In the genomic region with DNA sequence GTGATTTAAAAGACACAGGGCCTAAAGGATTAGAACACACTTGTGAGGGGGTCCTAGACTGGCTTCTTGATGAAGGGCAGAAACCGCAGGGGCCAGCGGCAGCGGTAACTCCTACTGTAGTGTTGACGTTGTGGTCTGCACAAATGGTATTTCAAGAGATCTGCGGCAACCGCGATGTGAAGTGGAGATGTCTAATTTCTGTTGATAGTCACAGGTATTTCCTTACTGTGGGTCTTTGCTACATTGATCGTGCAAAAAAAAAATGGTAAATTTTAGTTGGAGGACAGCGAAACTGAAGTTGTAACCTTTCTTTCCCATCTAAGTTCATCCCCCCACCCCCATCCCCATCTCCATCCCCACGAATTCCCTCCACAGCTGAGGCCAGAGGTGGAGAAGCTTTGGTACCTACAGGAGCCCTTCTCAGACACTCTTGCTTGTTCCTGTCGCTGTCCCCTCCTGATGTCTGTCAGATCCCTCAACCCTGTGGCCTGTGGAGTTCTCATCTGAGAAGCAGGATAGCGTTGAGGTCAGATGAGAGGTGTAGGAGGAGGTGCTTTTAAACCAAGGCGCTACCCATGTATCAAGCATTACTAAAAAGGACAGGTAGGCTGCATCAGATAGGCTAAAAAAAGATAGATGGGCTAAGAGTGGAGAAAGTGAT, we compare ENCODE assay signal across 8 cellular contexts. TPM values are rescaled to one million over a fixed set of nuclear protein-coding genes. Genes with fewer than 3 reads are reported as not detected.
DNase-seq lines count a peak whose midpoint lies in the region; ATAC-seq and TF ChIP-seq lines count a peak whose summit lies in the region.

No MANE protein-coding gene starts in this region.

- peak overlapping the region; percentile 95 for H3K4me3 Mint-ChIP-seq in activated T-cell treated with anti-CD3 and anti-CD28 coated beads, Interleukin-2, amount 50 U/mL, for 4 hours

- no peaks in the 10 kb centered on the region for H3K27me3 ChIP-seq in H7 (ENCODE audit: control insufficient read depth, insufficient read depth, low read length)
- H3K27me3 ChIP-seq in neuron (ENCODE audit: insufficient read depth, low read length), result no peaks in the 10 kb centered on the region

- peaks cover 2% of the 10 kb centered on the region for H3K36me3 Mint-ChIP-seq in activated T-cell treated with anti-CD3 and anti-CD28 coated beads, Interleukin-2, amount 50 U/mL, for 4 hours (ENCODE audit: insufficient read depth)

- no peaks in the 10 kb centered on the region for H3K27me3 Mint-ChIP-seq in activated T-cell treated with anti-CD3 and anti-CD28 coated beads, Interleukin-2, amount 50 U/mL, for 4 hours (ENCODE audit: low read depth)

- H3K4me3 ChIP-seq in H7 (ENCODE audit: insufficient read depth, low read depth, low read length) (peak overlapping the region; percentile 63), fibroblast of villous mesenchyme (ENCODE audit: low read depth, low read length) (peak overlapping the region; percentile 87), neuron (ENCODE audit: low read length) (peak overlapping the region; percentile 65)

- peak overlapping the region; percentile 87 for H2AFZ ChIP-seq in neuron (ENCODE audit: low read depth, low read length)

- peak; percentile 28 to 35 for ATAC-seq in activated T-cell treated with anti-CD3 and anti-CD28 coated beads, Interleukin-2, amount 50 U/mL, for 4 hours

- H3K9me3 Mint-ChIP-seq in activated T-cell treated with anti-CD3 and anti-CD28 coated beads, Interleukin-2, amount 50 U/mL, for 4 hours, result no peaks in the 10 kb centered on the region

- H3K36me3 ChIP-seq in H7 (replicated peaks; ENCODE audit: control insufficient read depth, insufficient read depth, low read length) (peaks cover 2% of the 10 kb centered on the region), neuron (ENCODE audit: insufficient read depth, low read length) (peaks cover 2% of the 10 kb centered on the region)

- peaks cover 29% of the 10 kb centered on the region for H3K4me1 Mint-ChIP-seq in activated T-cell treated with anti-CD3 and anti-CD28 coated beads, Interleukin-2, amount 50 U/mL, for 4 hours (ENCODE audit: low read depth)

- peak; percentile 37 for DNase-seq in NCI-H2171 treated with DMSO at 0.1 percent for 48 hours (lab: John Stamatoyannopoulos, UW)
- DNase-seq in NCI-H2171 (lab: John Stamatoyannopoulos, UW), result no peak
- peak; percentile 41 for DNase-seq in H7
- DNase-seq in NAMALWA (ENCODE audit: low spot score), result peak; percentile 48
- DNase-seq in activated T-cell treated with anti-CD3 and anti-CD28 coated beads, Interleukin-2, amount 50 U/mL, for 4 hours, result peak; percentile 9
- peak; percentile 31 for DNase-seq in fibroblast of villous mesenchyme (ENCODE audit: low read depth)
- DNase-seq in putamen (ENCODE audit: low spot score), result no peak

- H3K4me1 ChIP-seq in neuron (ENCODE audit: insufficient read depth, low read length), result peaks cover 29% of the 10 kb centered on the region

- TF ChIP-seq CTCF in fibroblast of villous mesenchyme (IDR thresholded peaks at IDR 0.05; ENCODE audit: insufficient read depth, low read depth, low read length), result no peak

- no peaks in the 10 kb centered on the region for H3K9me3 ChIP-seq in neuron (ENCODE audit: low read length)

RNA-seq across cellular contexts. Expression of a gene that starts 0.6 kb away (rescaled TPM):
- total RNA-seq in H7 (2014; rRNA removed; shearing (Covaris generic)), result 61.5 and 82.5 TPM in 2 replicates
- 10 to 100 TPM; 16.9 to 19.8 (median 18.3) TPM for total RNA-seq in activated T-cell treated with anti-CD3 and anti-CD28 coated beads, Interleukin-2, amount 50 U/mL, for 4 hours
- 14.8 and 20.7 TPM in 2 replicates for total RNA-seq in fibroblast of villous mesenchyme

Comparison
In these comparisons a context has a peak if more than half of its experiments do, and no peak if none do; other contexts are left out.
1. DNase-seq: peak in NCI-H2171 treated with DMSO at 0.1 percent for 48 hours (single experiment), H7 (single experiment), NAMALWA (single experiment), activated T-cell treated with anti-CD3 and anti-CD28 coated beads, Interleukin-2, amount 50 U/mL, for 4 hours (single experiment) and fibroblast of villous mesenchyme (single experiment); none in NCI-H2171 (single experiment) and putamen (single experiment).
2. Peak in every context shown above with its lines, with median percentiles within 50 percentile points of each other: H3K4me3 ChIP-seq.